ENCODE assay signal across 8 cellular contexts in the genomic region with DNA sequence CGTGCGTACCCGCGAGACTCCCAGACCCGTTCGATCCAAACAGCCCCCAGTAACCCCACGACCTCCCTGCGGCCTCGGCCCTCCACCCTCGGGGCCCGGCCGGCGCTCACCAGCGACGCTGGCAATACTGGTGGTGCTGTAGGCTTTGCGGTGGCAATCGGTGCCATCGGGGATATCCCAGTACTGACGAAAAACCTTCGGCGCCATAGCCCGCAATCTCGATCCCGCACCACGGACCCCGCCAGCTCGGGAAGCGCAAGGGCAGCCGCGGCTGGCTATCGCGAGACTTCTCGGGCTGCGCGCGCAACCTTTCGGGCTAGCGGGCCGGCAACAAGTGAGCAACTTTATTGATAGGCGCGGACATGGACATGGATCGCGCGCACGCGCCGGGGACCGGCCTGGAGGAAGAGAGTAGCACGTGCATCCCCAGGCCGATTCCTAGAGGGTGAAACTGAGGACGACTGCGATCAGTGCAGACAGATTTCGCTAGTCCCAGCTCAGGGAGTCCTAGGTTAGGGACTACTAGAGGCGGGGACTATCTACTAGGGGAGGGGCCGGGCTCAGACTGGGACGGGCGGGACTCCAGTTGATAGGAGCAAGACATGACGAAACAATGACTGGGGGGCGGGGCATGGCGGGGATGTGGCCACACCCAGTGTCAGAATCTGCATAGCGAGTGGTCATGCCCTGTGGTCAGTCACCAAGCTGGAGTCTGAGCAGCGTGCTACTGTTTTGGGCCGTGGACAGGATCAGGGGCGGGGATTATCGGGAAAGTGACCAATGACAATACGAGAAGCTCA. TPM values are rescaled to one million over a fixed set of nuclear protein-coding genes. Genes with fewer than 3 reads are reported as not detected.
DNase-seq lines count a peak whose midpoint lies in the region; ATAC-seq and TF ChIP-seq lines count a peak whose summit lies in the region.

A gene (minus strand): TSS at position 289 of the 800 bp plus-strand sequence. CDS start 82 bp downstream, at position 207.

- H3K36me3 ChIP-seq in kidney epithelial cell (ENCODE audit: control insufficient read depth, insufficient read depth, low read length), result no peaks in the 10 kb centered on the region

- no peaks in the 10 kb centered on the region for H3K27me3 ChIP-seq in kidney epithelial cell (ENCODE audit: control insufficient read depth, insufficient read depth, low read length)

- H3K4me3 ChIP-seq in kidney epithelial cell (ENCODE audit: low read depth, low read length), result peak within 1 kb of the TSS; percentile 81

- peak; percentile 26 for ATAC-seq in HG03378 (IDR thresholded peaks at IDR 0.05; ENCODE audit: unreplicated experiment)
- peak; percentile 47 to 50 for ATAC-seq in activated CD4-positive, CD25-positive, alpha-beta regulatory T cell treated with anti-CD3 and anti-CD28 coated beads, Interleukin-2, amount 50 U/mL, for 24 hours

- TF ChIP-seq CTCF in kidney epithelial cell (IDR thresholded peaks at IDR 0.05; ENCODE audit: insufficient read depth, low read length, poor library complexity, severe bottlenecking), result no peak

- peak; percentile 95 for DNase-seq in AG08396 (ENCODE audit: low spot score)
- DNase-seq in NCI-H446 treated with DMSO at 0.1 percent for 48 hours (lab: John Stamatoyannopoulos, UW), result peak; percentile 98
- peak; percentile 68 to 72 for DNase-seq in cerebellar nuclear complex (lab: John Stamatoyannopoulos, UW)
- peak; percentile 70 for DNase-seq in kidney epithelial cell (ENCODE audit: low read depth)
- peak; percentile 96 to 98 (median 97) for DNase-seq in stimulated activated CD4-positive, alpha-beta T cell treated with anti-CD3 and anti-CD28 coated beads, Interleukin-1b, Interleukin-23, amount 100 ng/mL, for 24 hours (ENCODE audit: low read depth in 4 of 4, low spot score in 1 of 4)

- peak; percentile 89 for TF ChIP-seq POLR2A in GM19099 (IDR thresholded peaks at IDR 0.05; ENCODE audit: extremely low read depth, insufficient read length, low read depth)

RNA-seq across cellular contexts. Expression of the gene that starts here (rescaled TPM):
- 203 and 311 TPM in 2 replicates for total RNA-seq in kidney epithelial cell

Comparison
In these comparisons a context has a peak if more than half of its experiments do, and no peak if none do; other contexts are left out.
1. Peak in every context shown above with its lines: DNase-seq, ATAC-seq and H3K4me3 ChIP-seq.